Comparison of ENCODE assay signal across 8 cellular contexts in genomic region chr2:201151127-201152074, GRCh38. TPM values are rescaled to one million over a fixed set of nuclear protein-coding genes. Genes with fewer than 3 reads are reported as not detected.
DNase-seq lines count a peak whose midpoint lies in the region; ATAC-seq, FAIRE-seq and TF ChIP-seq lines count a peak whose summit lies in the region.

No MANE protein-coding gene starts in this region.

- peak; percentile 61 for ATAC-seq in GM19025 (IDR thresholded peaks at IDR 0.05; ENCODE audit: low read depth, unreplicated experiment)
- peak; percentile 91 for ATAC-seq in HG03378 (IDR thresholded peaks at IDR 0.05; ENCODE audit: unreplicated experiment)

- peak; percentile 76 for DNase-seq in AG08395 (ENCODE audit: low spot score)
- DNase-seq in fibroblast of the aortic adventitia (ENCODE audit: low read depth), result peak; percentile 80
- no peak for DNase-seq in small intestine
- DNase-seq in mucosa of gallbladder (ENCODE audit: low spot score), result no peak
- DNase-seq in WERI-Rb-1, result no peak

- H3K27me3 ChIP-seq in small intestine (ENCODE audit: control insufficient read depth in 2 of 2, insufficient read depth in 2 of 2, low read length in 2 of 2) (no peaks in the 10 kb centered on the region), WERI-Rb-1 (ENCODE audit: insufficient read depth, low read depth, severe bottlenecking) (no peaks in the 10 kb centered on the region)

- no peak for FAIRE-seq in small intestine (lab: Jason Lieb, UNC)

- no peak overlapping the region for H3K4me3 ChIP-seq in fibroblast of the aortic adventitia (ENCODE audit: low read depth, low read length)
- H3K4me3 ChIP-seq in small intestine (ENCODE audit: low read depth in 1 of 2, low read length in 2 of 2), result no peak overlapping the region
- no peak overlapping the region for H3K4me3 ChIP-seq in WERI-Rb-1 (ENCODE audit: low read depth, low read length)

- peaks cover 61% of the 10 kb centered on the region for H3K36me3 Mint-ChIP-seq in T-helper 1 cell treated with Interleukin-12 subunit alpha and Interleukin-12 subunit beta and Interleukin-4 antibody, amounts not matched to agents 30 μg/mL and 1 μg/mL, for 36 hours (ENCODE audit: low read depth)

- peak overlapping the region; percentile 74 to 77 for H3K27ac ChIP-seq in small intestine (ENCODE audit: low read depth in 1 of 2, low read length in 1 of 2)
- H3K27ac ChIP-seq in WERI-Rb-1, result no peak overlapping the region

- TF ChIP-seq CTCF in fibroblast of the aortic adventitia (IDR thresholded peaks at IDR 0.05; ENCODE audit: insufficient read depth, low read length) (no peak), WERI-Rb-1 (IDR thresholded peaks at IDR 0.05; ENCODE audit: low read depth, low read length) (no peak)

- 55 to 70% (median 66%) methylated on average over 9 of the region's 9 CpGs for WGBS in small intestine, 3 donors

- peaks cover 36% of the 10 kb centered on the region for H3K4me1 Mint-ChIP-seq in T-helper 1 cell treated with Interleukin-12 subunit alpha and Interleukin-12 subunit beta and Interleukin-4 antibody, amounts not matched to agents 30 μg/mL and 1 μg/mL, for 36 hours (ENCODE audit: low read depth)

- H3K4me3 Mint-ChIP-seq in T-helper 1 cell treated with Interleukin-12 subunit alpha and Interleukin-12 subunit beta and Interleukin-4 antibody, amounts not matched to agents 30 μg/mL and 1 μg/mL, for 36 hours, result no peak overlapping the region

- no peaks in the 10 kb centered on the region for H3K9me3 Mint-ChIP-seq in T-helper 1 cell treated with Interleukin-12 subunit alpha and Interleukin-12 subunit beta and Interleukin-4 antibody, amounts not matched to agents 30 μg/mL and 1 μg/mL, for 36 hours

- H3K9me3 ChIP-seq in small intestine (ENCODE audit: control insufficient read depth, low read depth), result no peaks in the 10 kb centered on the region
- H3K9me3 ChIP-seq in WERI-Rb-1 (ENCODE audit: severe bottlenecking), result no peaks in the 10 kb centered on the region

- H3K27me3 Mint-ChIP-seq in T-helper 1 cell treated with Interleukin-12 subunit alpha and Interleukin-12 subunit beta and Interleukin-4 antibody, amounts not matched to agents 30 μg/mL and 1 μg/mL, for 36 hours (ENCODE audit: low read depth), result no peaks in the 10 kb centered on the region

- H3K36me3 ChIP-seq in small intestine (ENCODE audit: control insufficient read depth in 2 of 2, insufficient read depth in 2 of 2, low read length in 2 of 2) (peaks cover under 1 to 26% of the 10 kb centered on the region in 2 donors), WERI-Rb-1 (no peaks in the 10 kb centered on the region)

- peak overlapping the region; percentile 31 for H3K27ac Mint-ChIP-seq in T-helper 1 cell treated with Interleukin-12 subunit alpha and Interleukin-12 subunit beta and Interleukin-4 antibody, amounts not matched to agents 30 μg/mL and 1 μg/mL, for 36 hours

- H3K4me1 ChIP-seq in small intestine (ENCODE audit: control insufficient read depth in 2 of 2, insufficient read depth in 1 of 2, low read depth in 1 of 2, low read length in 1 of 2), result peaks cover 11 to 16% of the 10 kb centered on the region in 2 donors

RNA-seq across cellular contexts. Expression of gene CASP10, which starts 31.5 kb away (rescaled TPM):
- total RNA-seq in fibroblast of the aortic adventitia (ENCODE audit: low replicate concordance) (4.8 and 9.1 TPM in 2 replicates), mucosa of gallbladder (18.9 TPM)
- 10 to 100 TPM; 11.6 to 21.7 (median 17.9) TPM for polyA plus RNA-seq in small intestine

RNA-seq across cellular contexts. Expression of gene CFLAR, which starts 35.4 kb away (rescaled TPM):
- 71.5 and 134 TPM in 2 replicates for total RNA-seq in fibroblast of the aortic adventitia (ENCODE audit: low replicate concordance)
- polyA plus RNA-seq in small intestine, result 10 to 100 TPM; 26.4 to 50.0 (median 44.2) TPM
- total RNA-seq in mucosa of gallbladder, result 152 TPM

Comparison
In these comparisons a context has a peak if more than half of its experiments do, and no peak if none do; other contexts are left out.
1. DNase-seq: peak in AG08395 (single experiment) and fibroblast of the aortic adventitia (single experiment); none in small intestine (single experiment), mucosa of gallbladder (single experiment) and WERI-Rb-1 (single experiment).